Comparison of ENCODE assay signal across 1 cellular context in genomic region chr10:74176380-74177139, GRCh38.
TF ChIP-seq lines count a peak whose summit lies in the region.

No MANE protein-coding gene starts in this region.

TF ChIP-seq in K562, 482 proteins besides CTCF, POLR2A, EP300 and RAD21 (continued from another document and continues in another):
- TF ChIP-seq, protein P1, sequence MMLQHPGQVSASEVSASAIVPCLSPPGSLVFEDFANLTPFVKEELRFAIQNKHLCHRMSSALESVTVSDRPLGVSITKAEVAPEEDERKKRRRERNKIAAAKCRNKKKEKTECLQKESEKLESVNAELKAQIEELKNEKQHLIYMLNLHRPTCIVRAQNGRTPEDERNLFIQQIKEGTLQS (IDR thresholded peaks at IDR 0.05), result peak; percentile 76
- TF ChIP-seq, protein P1 (CRISPR knock-in tag; conservative IDR thresholded peaks at IDR 0.05), result peak; percentile 84; the same call in 1 of the 2 replicates
- TF ChIP-seq SRSF9 (IDR thresholded peaks at IDR 0.05; ENCODE audit: borderline replicate concordance, low read depth, low read length), result no peak
- TF ChIP-seq RBM39 (optimal IDR thresholded peaks at IDR 0.05; ENCODE audit: low read depth, low read length), result no peak
- TF ChIP-seq, protein P2, sequence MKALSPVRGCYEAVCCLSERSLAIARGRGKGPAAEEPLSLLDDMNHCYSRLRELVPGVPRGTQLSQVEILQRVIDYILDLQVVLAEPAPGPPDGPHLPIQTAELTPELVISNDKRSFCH (CRISPR knock-in tag; IDR thresholded peaks at IDR 0.05), result no peak
- TF ChIP-seq, protein P2 (tag; IDR thresholded peaks at IDR 0.05), result peak; percentile 95
- no peak for TF ChIP-seq ZNF354B (CRISPR knock-in tag; IDR thresholded peaks at IDR 0.05)
- peak; percentile 67 for TF ChIP-seq PHF20 (IDR thresholded peaks at IDR 0.05; ENCODE audit: partially characterized antibody)
- no peak for TF ChIP-seq C11orf30 (IDR thresholded peaks at IDR 0.05; ENCODE audit: low read depth)
- no peak for TF ChIP-seq SFPQ (IDR thresholded peaks at IDR 0.05; ENCODE audit: low read depth, low read length)
- peak; percentile 21; the same call in 1 of the 2 replicates for TF ChIP-seq ARID1B (IDR thresholded peaks at IDR 0.05)
- no peak for TF ChIP-seq ERF (CRISPR knock-in tag; IDR thresholded peaks at IDR 0.05)
- TF ChIP-seq ZBTB9 (CRISPR knock-in tag; IDR thresholded peaks at IDR 0.05), result peak; percentile 90; the same call in 1 of the 2 replicates
- TF ChIP-seq BRD9 (IDR thresholded peaks at IDR 0.05; ENCODE audit: low read depth, partially characterized antibody), result no peak
- TF ChIP-seq NFATC3 (IDR thresholded peaks at IDR 0.05), result no peak
- TF ChIP-seq, protein P3, sequence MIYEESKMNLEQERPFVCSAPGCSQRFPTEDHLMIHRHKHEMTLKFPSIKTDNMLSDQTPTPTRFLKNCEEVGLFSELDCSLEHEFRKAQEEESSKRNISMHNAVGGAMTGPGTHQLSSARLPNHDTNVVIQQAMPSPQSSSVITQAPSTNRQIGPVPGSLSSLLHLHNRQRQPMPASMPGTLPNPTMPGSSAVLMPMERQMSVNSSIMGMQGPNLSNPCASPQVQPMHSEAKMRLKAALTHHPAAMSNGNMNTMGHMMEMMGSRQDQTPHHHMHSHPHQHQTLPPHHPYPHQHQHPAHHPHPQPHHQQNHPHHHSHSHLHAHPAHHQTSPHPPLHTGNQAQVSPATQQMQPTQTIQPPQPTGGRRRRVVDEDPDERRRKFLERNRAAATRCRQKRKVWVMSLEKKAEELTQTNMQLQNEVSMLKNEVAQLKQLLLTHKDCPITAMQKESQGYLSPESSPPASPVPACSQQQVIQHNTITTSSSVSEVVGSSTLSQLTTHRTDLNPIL (CRISPR knock-in tag; IDR thresholded peaks at IDR 0.05), result no peak
- TF ChIP-seq RBM25 (IDR thresholded peaks at IDR 0.05; ENCODE audit: low read depth, low read length, severe bottlenecking), result peak; percentile 70
- peak; percentile 63; the same call in 1 of the 2 replicates for TF ChIP-seq XRCC5 (IDR thresholded peaks at IDR 0.05; ENCODE audit: low read depth, low read length)
- no peak for TF ChIP-seq PRMT5 (CRISPR knock-in tag; IDR thresholded peaks at IDR 0.05)
- peak; percentile 71; the same call in 1 of the 2 replicates for TF ChIP-seq RNF2 (IDR thresholded peaks at IDR 0.05)
- peak; percentile 98 for TF ChIP-seq LCOR (CRISPR knock-in tag; IDR thresholded peaks at IDR 0.05)
- TF ChIP-seq, protein P4, sequence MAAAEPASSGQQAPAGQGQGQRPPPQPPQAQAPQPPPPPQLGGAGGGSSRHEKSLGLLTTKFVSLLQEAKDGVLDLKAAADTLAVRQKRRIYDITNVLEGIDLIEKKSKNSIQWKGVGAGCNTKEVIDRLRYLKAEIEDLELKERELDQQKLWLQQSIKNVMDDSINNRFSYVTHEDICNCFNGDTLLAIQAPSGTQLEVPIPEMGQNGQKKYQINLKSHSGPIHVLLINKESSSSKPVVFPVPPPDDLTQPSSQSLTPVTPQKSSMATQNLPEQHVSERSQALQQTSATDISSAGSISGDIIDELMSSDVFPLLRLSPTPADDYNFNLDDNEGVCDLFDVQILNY (CRISPR knock-in tag; IDR thresholded peaks at IDR 0.05), result peak; percentile 82
- TF ChIP-seq NUFIP1 (IDR thresholded peaks at IDR 0.05; ENCODE audit: partially characterized antibody), result no peak
- TF ChIP-seq, protein P5, sequence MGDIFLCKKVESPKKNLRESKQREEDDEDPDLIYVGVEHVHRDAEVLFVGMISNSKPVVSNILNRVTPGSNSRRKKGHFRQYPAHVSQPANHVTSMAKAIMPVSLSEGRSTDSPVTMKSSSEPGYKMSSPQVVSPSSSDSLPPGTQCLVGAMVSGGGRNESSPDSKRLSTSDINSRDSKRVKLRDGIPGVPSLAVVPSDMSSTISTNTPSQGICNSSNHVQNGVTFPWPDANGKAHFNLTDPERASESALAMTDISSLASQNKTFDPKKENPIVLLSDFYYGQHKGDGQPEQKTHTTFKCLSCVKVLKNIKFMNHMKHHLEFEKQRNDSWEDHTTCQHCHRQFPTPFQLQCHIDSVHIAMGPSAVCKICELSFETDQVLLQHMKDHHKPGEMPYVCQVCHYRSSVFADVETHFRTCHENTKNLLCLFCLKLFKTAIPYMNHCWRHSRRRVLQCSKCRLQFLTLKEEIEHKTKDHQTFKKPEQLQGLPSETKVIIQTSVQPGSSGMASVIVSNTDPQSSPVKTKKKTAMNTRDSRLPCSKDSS (IDR thresholded peaks at IDR 0.05; ENCODE audit: low read depth, partially characterized antibody), result no peak
- no peak for TF ChIP-seq XRCC3 (IDR thresholded peaks at IDR 0.05)
- TF ChIP-seq SUPT5H (IDR thresholded peaks at IDR 0.05), result peak; percentile 94
- TF ChIP-seq ZNF165 (CRISPR knock-in tag; IDR thresholded peaks at IDR 0.05; ENCODE audit: borderline replicate concordance), result no peak
- no peak for TF ChIP-seq ADNP (tag; IDR thresholded peaks at IDR 0.05)
- no peak for TF ChIP-seq GATA2 (CRISPR knock-in tag; IDR thresholded peaks at IDR 0.05)
- TF ChIP-seq MCM7 (IDR thresholded peaks at IDR 0.05), result no peak
- peak; percentile 23; the same call in 1 of the 2 replicates for TF ChIP-seq KDM2B (CRISPR knock-in tag; IDR thresholded peaks at IDR 0.05)
- TF ChIP-seq FIP1L1 (IDR thresholded peaks at IDR 0.05; ENCODE audit: low read depth, low read length, poor library complexity, severe bottlenecking), result peak; percentile 97
- TF ChIP-seq COPS2 (conservative IDR thresholded peaks at IDR 0.05), result no peak
- TF ChIP-seq ZBTB12 (CRISPR knock-in tag; IDR thresholded peaks at IDR 0.05), result no peak
- no peak for TF ChIP-seq DIDO1 (tag; IDR thresholded peaks at IDR 0.05; ENCODE audit: low read depth)
- TF ChIP-seq BRF2 (IDR thresholded peaks at IDR 0.05; ENCODE audit: borderline replicate concordance, insufficient read depth, insufficient read length), result no peak
- TF ChIP-seq HNRNPL (IDR thresholded peaks at IDR 0.05; ENCODE audit: low read depth, low read length), result peak; percentile 98
- no peak for TF ChIP-seq TSC22D4 (tag; IDR thresholded peaks at IDR 0.05)
- TF ChIP-seq, protein P6, sequence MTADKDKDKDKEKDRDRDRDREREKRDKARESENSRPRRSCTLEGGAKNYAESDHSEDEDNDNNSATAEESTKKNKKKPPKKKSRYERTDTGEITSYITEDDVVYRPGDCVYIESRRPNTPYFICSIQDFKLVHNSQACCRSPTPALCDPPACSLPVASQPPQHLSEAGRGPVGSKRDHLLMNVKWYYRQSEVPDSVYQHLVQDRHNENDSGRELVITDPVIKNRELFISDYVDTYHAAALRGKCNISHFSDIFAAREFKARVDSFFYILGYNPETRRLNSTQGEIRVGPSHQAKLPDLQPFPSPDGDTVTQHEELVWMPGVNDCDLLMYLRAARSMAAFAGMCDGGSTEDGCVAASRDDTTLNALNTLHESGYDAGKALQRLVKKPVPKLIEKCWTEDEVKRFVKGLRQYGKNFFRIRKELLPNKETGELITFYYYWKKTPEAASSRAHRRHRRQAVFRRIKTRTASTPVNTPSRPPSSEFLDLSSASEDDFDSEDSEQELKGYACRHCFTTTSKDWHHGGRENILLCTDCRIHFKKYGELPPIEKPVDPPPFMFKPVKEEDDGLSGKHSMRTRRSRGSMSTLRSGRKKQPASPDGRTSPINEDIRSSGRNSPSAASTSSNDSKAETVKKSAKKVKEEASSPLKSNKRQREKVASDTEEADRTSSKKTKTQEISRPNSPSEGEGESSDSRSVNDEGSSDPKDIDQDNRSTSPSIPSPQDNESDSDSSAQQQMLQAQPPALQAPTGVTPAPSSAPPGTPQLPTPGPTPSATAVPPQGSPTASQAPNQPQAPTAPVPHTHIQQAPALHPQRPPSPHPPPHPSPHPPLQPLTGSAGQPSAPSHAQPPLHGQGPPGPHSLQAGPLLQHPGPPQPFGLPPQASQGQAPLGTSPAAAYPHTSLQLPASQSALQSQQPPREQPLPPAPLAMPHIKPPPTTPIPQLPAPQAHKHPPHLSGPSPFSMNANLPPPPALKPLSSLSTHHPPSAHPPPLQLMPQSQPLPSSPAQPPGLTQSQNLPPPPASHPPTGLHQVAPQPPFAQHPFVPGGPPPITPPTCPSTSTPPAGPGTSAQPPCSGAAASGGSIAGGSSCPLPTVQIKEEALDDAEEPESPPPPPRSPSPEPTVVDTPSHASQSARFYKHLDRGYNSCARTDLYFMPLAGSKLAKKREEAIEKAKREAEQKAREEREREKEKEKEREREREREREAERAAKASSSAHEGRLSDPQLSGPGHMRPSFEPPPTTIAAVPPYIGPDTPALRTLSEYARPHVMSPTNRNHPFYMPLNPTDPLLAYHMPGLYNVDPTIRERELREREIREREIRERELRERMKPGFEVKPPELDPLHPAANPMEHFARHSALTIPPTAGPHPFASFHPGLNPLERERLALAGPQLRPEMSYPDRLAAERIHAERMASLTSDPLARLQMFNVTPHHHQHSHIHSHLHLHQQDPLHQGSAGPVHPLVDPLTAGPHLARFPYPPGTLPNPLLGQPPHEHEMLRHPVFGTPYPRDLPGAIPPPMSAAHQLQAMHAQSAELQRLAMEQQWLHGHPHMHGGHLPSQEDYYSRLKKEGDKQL (CRISPR knock-in tag; IDR thresholded peaks at IDR 0.05; ENCODE audit: borderline replicate concordance), result peak; percentile 98
- TF ChIP-seq, protein P7, sequence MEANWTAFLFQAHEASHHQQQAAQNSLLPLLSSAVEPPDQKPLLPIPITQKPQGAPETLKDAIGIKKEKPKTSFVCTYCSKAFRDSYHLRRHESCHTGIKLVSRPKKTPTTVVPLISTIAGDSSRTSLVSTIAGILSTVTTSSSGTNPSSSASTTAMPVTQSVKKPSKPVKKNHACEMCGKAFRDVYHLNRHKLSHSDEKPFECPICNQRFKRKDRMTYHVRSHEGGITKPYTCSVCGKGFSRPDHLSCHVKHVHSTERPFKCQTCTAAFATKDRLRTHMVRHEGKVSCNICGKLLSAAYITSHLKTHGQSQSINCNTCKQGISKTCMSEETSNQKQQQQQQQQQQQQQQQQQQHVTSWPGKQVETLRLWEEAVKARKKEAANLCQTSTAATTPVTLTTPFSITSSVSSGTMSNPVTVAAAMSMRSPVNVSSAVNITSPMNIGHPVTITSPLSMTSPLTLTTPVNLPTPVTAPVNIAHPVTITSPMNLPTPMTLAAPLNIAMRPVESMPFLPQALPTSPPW (CRISPR knock-in tag; IDR thresholded peaks at IDR 0.05), result peak; percentile 30; the same call in 1 of the 2 replicates
- TF ChIP-seq, protein P8, sequence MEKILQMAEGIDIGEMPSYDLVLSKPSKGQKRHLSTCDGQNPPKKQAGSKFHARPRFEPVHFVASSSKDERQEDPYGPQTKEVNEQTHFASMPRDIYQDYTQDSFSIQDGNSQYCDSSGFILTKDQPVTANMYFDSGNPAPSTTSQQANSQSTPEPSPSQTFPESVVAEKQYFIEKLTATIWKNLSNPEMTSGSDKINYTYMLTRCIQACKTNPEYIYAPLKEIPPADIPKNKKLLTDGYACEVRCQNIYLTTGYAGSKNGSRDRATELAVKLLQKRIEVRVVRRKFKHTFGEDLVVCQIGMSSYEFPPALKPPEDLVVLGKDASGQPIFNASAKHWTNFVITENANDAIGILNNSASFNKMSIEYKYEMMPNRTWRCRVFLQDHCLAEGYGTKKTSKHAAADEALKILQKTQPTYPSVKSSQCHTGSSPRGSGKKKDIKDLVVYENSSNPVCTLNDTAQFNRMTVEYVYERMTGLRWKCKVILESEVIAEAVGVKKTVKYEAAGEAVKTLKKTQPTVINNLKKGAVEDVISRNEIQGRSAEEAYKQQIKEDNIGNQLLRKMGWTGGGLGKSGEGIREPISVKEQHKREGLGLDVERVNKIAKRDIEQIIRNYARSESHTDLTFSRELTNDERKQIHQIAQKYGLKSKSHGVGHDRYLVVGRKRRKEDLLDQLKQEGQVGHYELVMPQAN (IDR thresholded peaks at IDR 0.05; ENCODE audit: borderline replicate concordance), result peak; percentile 83
- TF ChIP-seq ZNF444 (CRISPR knock-in tag; IDR thresholded peaks at IDR 0.05), result no peak
